In the genomic region with DNA sequence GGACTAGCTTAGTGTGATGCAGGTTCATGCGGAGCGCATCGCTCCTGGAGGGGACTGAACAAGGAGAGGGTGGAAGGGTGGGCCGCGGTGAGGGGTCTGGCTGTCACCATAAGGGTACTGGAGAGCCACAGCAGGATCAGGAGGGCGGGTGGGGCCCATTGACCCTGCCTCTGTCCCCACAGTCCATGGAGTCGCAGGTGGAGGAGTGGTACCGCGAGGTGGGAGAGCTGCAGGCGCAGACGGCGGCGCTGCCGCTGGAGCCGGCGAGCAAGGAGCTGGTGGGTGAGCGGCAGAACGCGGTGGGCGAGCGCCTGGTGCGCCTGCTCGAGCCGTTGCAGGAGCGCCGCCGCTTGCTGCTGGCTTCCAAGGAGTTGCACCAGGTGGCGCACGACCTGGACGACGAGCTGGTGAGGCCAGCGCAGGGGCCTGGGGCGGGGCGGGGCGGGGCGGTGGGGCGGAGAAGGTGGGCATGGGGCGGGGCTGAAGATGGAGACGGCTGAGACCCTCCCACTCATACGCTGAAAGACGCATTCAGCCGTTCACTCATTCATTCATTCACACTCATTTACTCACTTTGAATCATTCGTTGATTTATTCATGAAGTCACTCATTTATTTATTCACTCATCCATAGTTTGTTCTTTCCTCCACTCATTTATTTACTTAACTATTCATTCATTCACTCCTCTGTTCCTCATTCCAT, we compare ENCODE assay signal across 8 cellular contexts. TPM values are rescaled to one million over a fixed set of nuclear protein-coding genes. Genes with fewer than 3 reads are reported as not detected.
A peak's percentile ranks its signal among the peaks of the same experiment; 100 is the strongest.
DNase-seq lines count a peak whose midpoint lies in the region; ATAC-seq, FAIRE-seq and TF ChIP-seq lines count a peak whose summit lies in the region.

No MANE protein-coding gene starts in this region.

- peak; percentile 45 to 59 for TF ChIP-seq RAD21 in H1 (IDR thresholded peaks at IDR 0.05 in 1 of 2, conservative IDR thresholded peaks at IDR 0.05 in 1 of 2; ENCODE audit: low read depth in 2 of 2, low read length in 2 of 2)

- DNase-seq in NCI-H524 (lab: John Stamatoyannopoulos, UW) (peak; percentile 90 to 91), H1 (ENCODE audit: low read depth in 1 of 2, low spot score in 2 of 2) (peak; percentile 73 to 92), neural progenitor cell (ENCODE audit: low spot score) (peak; percentile 96), thyroid gland (peak; percentile 67 to 71), NCI-H510A treated with DMSO at 0.1 percent for 48 hours (lab: John Stamatoyannopoulos, UW) (no peak)
- peak; percentile 33 to 65 for DNase-seq in activated CD8-positive, alpha-beta memory T cell treated with anti-CD3 and anti-CD28 coated beads for 1 hour (ENCODE audit: extremely low read depth in 1 of 2, low read depth in 1 of 2)

- H3K4me1 ChIP-seq in H1 (replicated peaks in 1 of 4; ENCODE audit: control insufficient read depth in 3 of 4, insufficient read depth in 4 of 4, low read length in 3 of 4), result peaks cover 0 to 1% (median 0%) of the 10 kb centered on the region in 4 experiments; a peak in 3 of 7 replicates
- H3K4me1 ChIP-seq in neural progenitor cell, result peaks cover 8% of the 10 kb centered on the region
- H3K4me1 ChIP-seq in thyroid gland, result peaks cover 0 to 5% of the 10 kb centered on the region in 2 donors

- ATAC-seq in GM21723 (IDR thresholded peaks at IDR 0.05; ENCODE audit: unreplicated experiment), result no peak

- H3K4ac ChIP-seq in H1 (replicated peaks; ENCODE audit: insufficient read length, low read depth, low read length), result no peak overlapping the region

- H3K27ac Mint-ChIP-seq in neural progenitor cell, result no peak overlapping the region

- no peak overlapping the region for H2BK5ac ChIP-seq in H1 (ENCODE audit: low read depth, low read length)

- POLR2A ChIA-PET in H1 (lab: Charles Lee; ENCODE audit: partially characterized antibody), result interaction anchor here (0.7 to 0.8 kb wide), 3 partner anchors 15 to 1517 kb away, joined by 3 read pairs; partner anchors contain the start of gene FBXO27

- H3K4me2 ChIP-seq in H1 (ENCODE audit: insufficient read depth in 1 of 2, low read depth in 2 of 2, low read length in 2 of 2) (peak overlapping the region; percentile 46 to 66), neural progenitor cell (peak overlapping the region; percentile 78)

- H3K18ac ChIP-seq in H1 (ENCODE audit: extremely low read depth, low read length), result peak overlapping the region; percentile 51; the same call in 1 of the 2 replicates

- peaks cover 3% of the 10 kb centered on the region for H3K9me3 Mint-ChIP-seq in neural progenitor cell

- no peak for TF ChIP-seq EP300 in H1 (IDR thresholded peaks at IDR 0.05; ENCODE audit: borderline replicate concordance in 1 of 2, low read depth in 2 of 2, low read length in 2 of 2)

- H3K79me1 ChIP-seq in H1 (ENCODE audit: low read depth, low read length), result no peaks in the 10 kb centered on the region

- no peaks in the 10 kb centered on the region for H3K36me3 Mint-ChIP-seq in neural progenitor cell

- H3K27me3 ChIP-seq in H1 (replicated peaks in 1 of 4; ENCODE audit: control insufficient read depth in 3 of 4, extremely low read depth in 1 of 4, insufficient read depth in 3 of 4, low read length in 3 of 4) (peaks cover 0 to 26% (median 24%) of the 10 kb centered on the region in 4 experiments; a peak in 6 of 7 replicates), neural progenitor cell (peaks cover 58% of the 10 kb centered on the region), thyroid gland (peaks cover 4% of the 10 kb centered on the region)

- H3F3A ChIP-seq in neural progenitor cell (ENCODE audit: low read depth), result peaks cover 15% of the 10 kb centered on the region

- CTCF ChIA-PET in H1 (lab: Charles Lee; ENCODE audit: partially characterized antibody), result interaction anchor here (0.6 to 9.2 kb wide), 24 partner anchors 10 to 491 kb away, joined by 3 to 95 read pairs (median 4); no protein-coding TSS in a partner anchor

- peaks cover 0 to 3% of the 10 kb centered on the region in 2 experiments; a peak in 2 of 4 replicates for H3K9me3 ChIP-seq in H1 (ENCODE audit: insufficient read depth in 2 of 2, low read depth in 1 of 2, low read length in 1 of 2)
- no peaks in the 10 kb centered on the region for H3K9me3 ChIP-seq in neural progenitor cell (ENCODE audit: low read depth)
- no peaks in the 10 kb centered on the region for H3K9me3 ChIP-seq in thyroid gland

- H2BK20ac ChIP-seq in H1 (ENCODE audit: low read length), result no peak overlapping the region

- 7% methylated on average over 32 of the region's 43 CpGs; no CpG with 5 or more reads in 1 of the 2 experiments for WGBS in H1 (ENCODE audit: extremely low coverage in 1 of 2, insufficient coverage in 1 of 2, insufficient read length in 1 of 2, insufficient replicate concordance in 2 of 2, low coverage in 1 of 2, low lambda C conversion rate in 2 of 2, missing lambda C conversion rate in 1 of 2), 2 experiments
- 5 to 9% methylated on average over 25 to 27 of the region's 43 CpGs for WGBS in thyroid gland, 2 donors

- peak; percentile 58 for TF ChIP-seq CTCF in GM12873 (IDR thresholded peaks at IDR 0.05; ENCODE audit: insufficient read depth, low read depth, low read length, missing control alignments)
- TF ChIP-seq CTCF in H1 (IDR thresholded peaks at IDR 0.05; ENCODE audit: control extremely low read depth in 1 of 3, insufficient read depth in 1 of 3, low read depth in 1 of 3, low read length in 3 of 3), result peak; percentile 66 to 81 (median 80)
- TF ChIP-seq CTCF in neural progenitor cell (IDR thresholded peaks at IDR 0.05), result peak; percentile 70
- TF ChIP-seq CTCF in thyroid gland (IDR thresholded peaks at IDR 0.05), result peak in 3 of 6 experiments; percentile 29 to 68 (median 46)

- H3K23ac ChIP-seq in H1 (ENCODE audit: insufficient read length), result no peak overlapping the region

- H3K4me3 Mint-ChIP-seq in neural progenitor cell, result peak overlapping the region; percentile 79

- H3K23me2 ChIP-seq in H1 (ENCODE audit: low read depth, low read length), result peaks cover 4% of the 10 kb centered on the region; the same call in 1 of the 2 replicates

- no peak overlapping the region for H3K56ac ChIP-seq in H1 (replicated peaks; ENCODE audit: insufficient read length, low read depth, low read length)

- no peak for FAIRE-seq in H1 (lab: Jason Lieb, UNC)

- H4K8ac ChIP-seq in H1 (ENCODE audit: extremely low read depth, insufficient read depth, low read length), result no peak overlapping the region

- peaks cover 9% of the 10 kb centered on the region for H3K4me1 Mint-ChIP-seq in neural progenitor cell

- H2AK5ac ChIP-seq in H1 (ENCODE audit: low read depth, low read length), result no peak overlapping the region

- H4K5ac ChIP-seq in H1 (ENCODE audit: insufficient read length, low read depth, low read length), result peak overlapping the region; percentile 10

- peak overlapping the region; percentile 17; the same call in 1 of the 2 replicates for H2AFZ ChIP-seq in H1 (ENCODE audit: low read length)
- H2AFZ ChIP-seq in neural progenitor cell (replicated peaks), result peak overlapping the region; percentile 85

- H2BK12ac ChIP-seq in H1 (ENCODE audit: low read depth, low read length), result no peak overlapping the region

- H2BK120ac ChIP-seq in H1 (replicated peaks; ENCODE audit: low read depth, low read length), result no peak overlapping the region

- no peak overlapping the region for H4K91ac ChIP-seq in H1 (replicated peaks; ENCODE audit: insufficient read length, low read length)

- no peak overlapping the region; the same call in 1 of the 2 replicates for H2BK15ac ChIP-seq in H1 (ENCODE audit: low read length)

- H3K27ac ChIP-seq in H1 (ENCODE audit: low read depth, low read length) (no peak overlapping the region), neural progenitor cell (no peak overlapping the region), thyroid gland (no peak overlapping the region)

- peak overlapping the region in 3 of 4 experiments; percentile 31 to 49 (median 40); a peak in 7 of 8 replicates for H3K4me3 ChIP-seq in H1 (ENCODE audit: extremely low read depth in 1 of 4, insufficient read depth in 2 of 4, low read depth in 3 of 4, low read length in 4 of 4)
- peak overlapping the region; percentile 40 for H3K4me3 ChIP-seq in neural progenitor cell
- no peak overlapping the region for H3K4me3 ChIP-seq in thyroid gland (replicated peaks in 1 of 3)

- H3K9ac ChIP-seq in H1 (replicated peaks in 1 of 4; ENCODE audit: extremely low read depth in 1 of 4, low read depth in 3 of 4, low read length in 3 of 4) (no peak overlapping the region), neural progenitor cell (no peak overlapping the region)

- H3K27me3 Mint-ChIP-seq in neural progenitor cell (ENCODE audit: insufficient read depth, low read depth), result peaks cover 22% of the 10 kb centered on the region

- intact Hi-C loops in thyroid gland (cut with DNase I), result no loop called here

- no peak overlapping the region for H3K14ac ChIP-seq in H1 (ENCODE audit: insufficient read length)

- TF ChIP-seq POLR2A in H1 (IDR thresholded peaks at IDR 0.05; ENCODE audit: control extremely low read depth in 1 of 2, low read depth in 2 of 2, low read length in 2 of 2), result no peak
- no peak for TF ChIP-seq POLR2A in thyroid gland (IDR thresholded peaks at IDR 0.05)

- H4K20me1 ChIP-seq in H1 (replicated peaks in 1 of 2; ENCODE audit: control insufficient read depth in 1 of 2, insufficient read depth in 2 of 2, low read length in 2 of 2), result no peaks in the 10 kb centered on the region
- no peaks in the 10 kb centered on the region for H4K20me1 ChIP-seq in neural progenitor cell (ENCODE audit: low read depth)

- no peaks in the 10 kb centered on the region for H3K36me3 ChIP-seq in H1 (ENCODE audit: control insufficient read depth in 2 of 4, insufficient read depth in 4 of 4, low read length in 3 of 4)
- no peaks in the 10 kb centered on the region for H3K36me3 ChIP-seq in neural progenitor cell
- H3K36me3 ChIP-seq in thyroid gland, result no peaks in the 10 kb centered on the region

- H3K79me2 ChIP-seq in H1 (ENCODE audit: control insufficient read depth in 1 of 2, insufficient read depth in 2 of 2, low read length in 2 of 2) (no peaks in the 10 kb centered on the region), neural progenitor cell (ENCODE audit: low read depth) (no peaks in the 10 kb centered on the region)

RNA-seq across cellular contexts. Expression of gene SHKBP1, which starts 27.5 kb away (rescaled TPM):
- total RNA-seq in H1 (2021; fragmentation: NEBNext Ultra II Directional; extraction: Animal tissue kit (Norgen Biotek cat#: 25700)), result 72.8 and 74.6 TPM in 2 replicates
- polyA plus RNA-seq in H1 (2011; rRNA removed), result 98.8 and 158 TPM in 2 replicates
- polyA plus RNA-seq in H1 (2011; cell fraction: cytosol; rRNA removed), result 81.1 TPM
- polyA plus RNA-seq in H1 (2011; cell fraction: nucleus; rRNA removed), result 207 TPM
- 79.8 to 106 TPM (median 102 TPM) in 4 replicates for polyA plus RNA-seq in H1 (2012, experiment 1 of 2)
- polyA plus RNA-seq in H1 (2012, experiment 2 of 2), result 95.8 TPM
- 79.2 TPM for polyA plus RNA-seq in H1 (2013, experiment 1 of 2)
- polyA plus RNA-seq in H1 (2013, experiment 2 of 2), result 73.3 TPM
- 44.1 and 59.2 TPM in 2 replicates for polyA minus RNA-seq in H1 (2011; rRNA and poly(A)+ RNA removed)
- 83.1 TPM for polyA minus RNA-seq in H1 (2011; cell fraction: cytosol; rRNA and poly(A)+ RNA removed)
- 68.1 TPM for polyA minus RNA-seq in H1 (2011; cell fraction: nucleus; rRNA and poly(A)+ RNA removed)
- total RNA-seq in neural progenitor cell (ENCODE audit: low replicate concordance), result 20.6 and 63.7 TPM in 2 replicates
- 10 to 100 TPM; 33.3 to 52.1 (median 42.9) TPM for total RNA-seq in thyroid gland

RNA-seq across cellular contexts. Expression of gene LTBP4, which starts 52.0 kb away (rescaled TPM):
- total RNA-seq in H1 (2021; fragmentation: NEBNext Ultra II Directional; extraction: Animal tissue kit (Norgen Biotek cat#: 25700)), result 75.3 and 77.1 TPM in 2 replicates
- 54.5 and 111 TPM in 2 replicates for polyA plus RNA-seq in H1 (2011; rRNA removed)
- polyA plus RNA-seq in H1 (2011; cell fraction: cytosol; rRNA removed), result 68.6 TPM
- 270 TPM for polyA plus RNA-seq in H1 (2011; cell fraction: nucleus; rRNA removed)
- polyA plus RNA-seq in H1 (2012, experiment 1 of 2), result 51.9 to 154 TPM (median 115 TPM) in 4 replicates
- 94.0 TPM for polyA plus RNA-seq in H1 (2012, experiment 2 of 2)
- polyA plus RNA-seq in H1 (2013, experiment 1 of 2), result 67.1 TPM
- polyA plus RNA-seq in H1 (2013, experiment 2 of 2), result 56.9 TPM
- polyA minus RNA-seq in H1 (2011; rRNA and poly(A)+ RNA removed), result 21.2 and 23.9 TPM in 2 replicates
- polyA minus RNA-seq in H1 (2011; cell fraction: cytosol; rRNA and poly(A)+ RNA removed), result 61.7 TPM
- 58.2 TPM for polyA minus RNA-seq in H1 (2011; cell fraction: nucleus; rRNA and poly(A)+ RNA removed)
- total RNA-seq in neural progenitor cell (ENCODE audit: low replicate concordance), result 24.7 and 70.0 TPM in 2 replicates
- total RNA-seq in thyroid gland, result 100 to 1,000 TPM; 134 to 276 (median 196) TPM

Comparison
In these comparisons a context has a peak if more than half of its experiments do, and no peak if none do; other contexts are left out.
1. H3K4me3 ChIP-seq: peak in H1 (3 of 4) and neural progenitor cell (single experiment); none in thyroid gland (0 of 3).